In genomic region chr2:144152817-144153271, GRCh38 we compare ENCODE assay signal across 1 cellular context.
TF ChIP-seq lines count a peak whose summit lies in the region.

No MANE protein-coding gene starts in this region.

TF ChIP-seq in GM12878, 131 proteins besides CTCF, POLR2A, EP300 and RAD21 (continued from another document):
- TF ChIP-seq HSF1 (IDR thresholded peaks at IDR 0.05; ENCODE audit: low read depth, low read length) (no peak), ZSCAN29 (IDR thresholded peaks at IDR 0.05) (no peak), RAD51 (IDR thresholded peaks at IDR 0.05) (no peak), USF1 (IDR thresholded peaks at IDR 0.05; ENCODE audit: borderline replicate concordance, extremely low read length, insufficient read depth, low read depth, low read length) (no peak), ZNF207 (IDR thresholded peaks at IDR 0.05; ENCODE audit: borderline replicate concordance) (no peak)
TF ChIP-seq in GM12878: peak in this region for 0.
